ENCODE assay signal across 10 cellular contexts in the genomic region with DNA sequence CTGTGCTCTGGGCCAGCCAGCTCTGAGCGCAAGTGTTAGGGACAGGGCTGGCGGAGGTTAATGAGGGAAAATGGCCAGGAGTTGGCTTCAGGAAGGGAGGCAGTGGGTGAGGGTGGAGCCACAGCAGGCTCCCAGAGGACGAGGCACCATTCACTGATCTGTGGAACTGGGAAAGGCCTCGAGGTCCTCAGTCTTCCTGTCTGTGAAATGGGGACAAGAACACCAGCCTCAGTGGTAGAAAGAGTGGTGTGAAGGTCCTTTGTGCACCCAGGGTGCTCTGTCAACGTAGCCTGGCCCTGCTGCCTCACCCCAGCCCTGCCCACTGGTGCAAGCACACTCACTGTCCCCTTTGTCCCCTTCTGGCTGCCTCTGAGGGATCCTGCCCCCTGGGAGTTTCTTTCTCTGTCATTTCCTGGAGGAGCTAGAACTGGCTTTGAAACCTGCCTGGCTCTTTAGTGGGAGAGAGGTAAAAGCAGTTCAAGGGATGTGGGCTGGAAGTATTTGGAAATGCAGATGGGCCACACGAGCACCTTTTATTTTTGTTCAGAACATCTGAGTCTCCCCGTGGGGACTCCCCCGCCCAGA. TPM values are rescaled to one million over a fixed set of nuclear protein-coding genes. Genes with fewer than 3 reads are reported as not detected.
DNase-seq lines count a peak whose midpoint lies in the region; ATAC-seq and TF ChIP-seq lines count a peak whose summit lies in the region.
"Had no signal": no experiment of that assay in that cellular context is flagged by ENCODE, and none has a peak within 500 bp of the region (broad histone marks: within the 10 kb centered on the region; RNA-seq: fewer than 3 reads in every experiment).

No MANE protein-coding gene starts in this region.

- H3K79me2 ChIP-seq in Karpas-422 (ENCODE audit: low read length) = no peaks in the 10 kb centered on the region

- TF ChIP-seq CTCF in endothelial cell (IDR thresholded peaks at IDR 0.05; ENCODE audit: unreplicated experiment) (no peak), stomach (IDR thresholded peaks at IDR 0.05) (no peak)

- H3K36me3 ChIP-seq in Karpas-422 (ENCODE audit: insufficient read depth, low read length) = no peaks in the 10 kb centered on the region
- H3K36me3 ChIP-seq in stomach = no peaks in the 10 kb centered on the region

- H3K4me1 Mint-ChIP-seq in activated naive CD4-positive, alpha-beta T cell treated with anti-CD3 and anti-CD28 coated beads for 36 hours (ENCODE audit: low read depth) = peaks cover 16% of the 10 kb centered on the region
- H3K4me1 Mint-ChIP-seq in endothelial cell (ENCODE audit: unreplicated experiment) = peaks cover 21% of the 10 kb centered on the region

- H3K4me3 ChIP-seq in Karpas-422 (ENCODE audit: low read length) = peak overlapping the region; percentile 47; the same call in 1 of the 2 replicates
- H3K4me3 ChIP-seq in stomach = peak overlapping the region in 3 of 4 donors; percentile 4 to 18 (median 4)

- no peak for TF ChIP-seq EP300 in stomach (IDR thresholded peaks at IDR 0.05)

- no peak overlapping the region for H3K27ac Mint-ChIP-seq in activated naive CD4-positive, alpha-beta T cell treated with anti-CD3 and anti-CD28 coated beads for 36 hours
- H3K27ac Mint-ChIP-seq in endothelial cell (ENCODE audit: unreplicated experiment) = peak overlapping the region; percentile 38

- no peaks in the 10 kb centered on the region for H4K20me1 ChIP-seq in Karpas-422 (ENCODE audit: insufficient read depth, low read depth, low read length)

- CTCF ChIA-PET in activated naive CD4-positive, alpha-beta T cell treated with anti-CD3 and anti-CD28 coated beads for 36 hours (lab: Charles Lee) = no interaction called here

- peak overlapping the region; percentile 76 for H3K4me2 ChIP-seq in Karpas-422 (ENCODE audit: low read depth, low read length, poor library complexity, severe bottlenecking)

- H3K36me3 Mint-ChIP-seq in activated naive CD4-positive, alpha-beta T cell treated with anti-CD3 and anti-CD28 coated beads for 36 hours (ENCODE audit: low read depth) = no peaks in the 10 kb centered on the region
- peaks cover 5% of the 10 kb centered on the region for H3K36me3 Mint-ChIP-seq in endothelial cell (ENCODE audit: low read depth, unreplicated experiment)

- H3K9me3 Mint-ChIP-seq in activated naive CD4-positive, alpha-beta T cell treated with anti-CD3 and anti-CD28 coated beads for 36 hours = no peaks in the 10 kb centered on the region
- no peaks in the 10 kb centered on the region for H3K9me3 Mint-ChIP-seq in endothelial cell (ENCODE audit: unreplicated experiment)

- no peak for DNase-seq in activated naive CD4-positive, alpha-beta T cell treated with anti-CD3 and anti-CD28 coated beads for 36 hours
- no peak for DNase-seq in activated naive CD4-positive, alpha-beta T cell treated with anti-CD3 and anti-CD28 coated beads, Interleukin-2, amount 50 U/mL, for 16 hours
- DNase-seq in Karpas-422 (no peak), endothelial cell (ENCODE audit: low spot score) (no peak), stomach (no peak), NCI-H1436 treated with DMSO at 0.1 percent for 48 hours (lab: John Stamatoyannopoulos, UW) (no peak), iPS-NIHi7 (ENCODE audit: extremely low spot score) (no peak)
- DNase-seq: cortex of kidney had no signal

- 0 out of 2 replicates have a peak overlapping the region, but pooled peaks have one; percentile 33 for H2AFZ ChIP-seq in Karpas-422 (ENCODE audit: low read length)

- no peak for TF ChIP-seq POLR2A in stomach (IDR thresholded peaks at IDR 0.05)

- no peak overlapping the region; the same call in 1 of the 2 replicates for H3K27ac ChIP-seq in Karpas-422 (ENCODE audit: low read length)
- peak overlapping the region in 1 of 5 donors; percentile 2 for H3K27ac ChIP-seq in stomach
- H3K27ac ChIP-seq: VCaP had no signal

- intact Hi-C loops in activated naive CD4-positive, alpha-beta T cell treated with anti-CD3 and anti-CD28 coated beads for 36 hours (cut with micrococcal nuclease) = loop anchor here (1.0 kb wide), 1 partner anchor 92 kb away; the partner anchor contains the start of genes ISCA2 and NPC2
- intact Hi-C loops in stomach (cut with DNase I; ENCODE audit: low total_unique reads) = no loop called here

- H3K4me1 ChIP-seq in Karpas-422 (ENCODE audit: low read length) = peaks cover 25% of the 10 kb centered on the region
- H3K4me1 ChIP-seq in stomach = peaks cover 11 to 20% (median 14%) of the 10 kb centered on the region in 4 donors

- H3K27me3 Mint-ChIP-seq in activated naive CD4-positive, alpha-beta T cell treated with anti-CD3 and anti-CD28 coated beads for 36 hours (ENCODE audit: low read depth) = no peaks in the 10 kb centered on the region
- peaks cover 8% of the 10 kb centered on the region for H3K27me3 Mint-ChIP-seq in endothelial cell (ENCODE audit: unreplicated experiment)

- 38 to 40% (median 39%) methylated on average over 7 to 8 of the region's 8 CpGs for WGBS in stomach, 5 donors

- H3K9ac ChIP-seq in Karpas-422 (ENCODE audit: low read length) = peak overlapping the region; percentile 55; the same call in 1 of the 2 replicates

- peak overlapping the region; percentile 44 for H3K4me3 Mint-ChIP-seq in activated naive CD4-positive, alpha-beta T cell treated with anti-CD3 and anti-CD28 coated beads for 36 hours
- H3K4me3 Mint-ChIP-seq in endothelial cell (ENCODE audit: unreplicated experiment) = no peak overlapping the region

- no peaks in the 10 kb centered on the region for H3K9me3 ChIP-seq in Karpas-422 (ENCODE audit: low read length)
- H3K9me3 ChIP-seq in stomach = no peaks in the 10 kb centered on the region

- H3K27me3 ChIP-seq in Karpas-422 (ENCODE audit: low read length) (no peaks in the 10 kb centered on the region), stomach (peaks cover 0 to 73% (median 14%) of the 10 kb centered on the region in 3 donors)

- no peaks in the 10 kb centered on the region for H3K9me2 ChIP-seq in Karpas-422 (replicated peaks; ENCODE audit: insufficient read depth, low read length)

- ATAC-seq in GM18858 (IDR thresholded peaks at IDR 0.05; ENCODE audit: unreplicated experiment) = no peak

RNA-seq across cellular contexts. Expression of gene SYNDIG1L, which starts 25.0 kb away (rescaled TPM):
- not detected for total RNA-seq in activated naive CD4-positive, alpha-beta T cell treated with anti-CD3 and anti-CD28 coated beads for 36 hours
- not detected in 2 replicates for total RNA-seq in Karpas-422 (2014; rRNA removed; shearing (Covaris generic); ENCODE audit: low replicate concordance)
- 1.1 TPM for total RNA-seq in endothelial cell (ENCODE audit: unreplicated experiment)
- not detected for total RNA-seq in stomach
- polyA plus RNA-seq in stomach = not detected

RNA-seq across cellular contexts. Expression of gene VRTN, which starts 52.7 kb away (rescaled TPM):
- total RNA-seq in activated naive CD4-positive, alpha-beta T cell treated with anti-CD3 and anti-CD28 coated beads for 36 hours = not detected
- total RNA-seq in Karpas-422 (2014; rRNA removed; shearing (Covaris generic); ENCODE audit: low replicate concordance) = not detected in 2 replicates
- total RNA-seq in endothelial cell (ENCODE audit: unreplicated experiment) (4.3 TPM), stomach (not detected)
- polyA plus RNA-seq in stomach = not detected
